8 cellular contexts compared by ENCODE assay signal in genomic region chr19:1113278-1113985, GRCh38. TPM values are rescaled to one million over a fixed set of nuclear protein-coding genes. Genes with fewer than 3 reads are reported as not detected.
DNase-seq lines count a peak whose midpoint lies in the region; ATAC-seq and TF ChIP-seq lines count a peak whose summit lies in the region.

No MANE protein-coding gene starts in this region.

- TF ChIP-seq CTCF in endodermal cell (conservative IDR thresholded peaks at IDR 0.05): peak; percentile 92

- H3K9me3 Mint-ChIP-seq in endodermal cell: no peaks in the 10 kb centered on the region

- H3K27me3 Mint-ChIP-seq in endodermal cell (ENCODE audit: insufficient read depth): no peaks in the 10 kb centered on the region

- no peaks in the 10 kb centered on the region for H3K4me1 ChIP-seq in endodermal cell (ENCODE audit: control insufficient read depth, insufficient read depth, low read length)

- peak overlapping the region; percentile 70 for H3K27ac ChIP-seq in endodermal cell (ENCODE audit: low read depth, low read length)

- peaks cover 19% of the 10 kb centered on the region for H3K36me3 ChIP-seq in endodermal cell (ENCODE audit: control insufficient read depth, insufficient read depth, low read length)

- DNase-seq in DMS 273 (lab: John Stamatoyannopoulos, UW; ENCODE audit: unreplicated experiment) (peak; percentile 96), NOMO-1 (lab: John Stamatoyannopoulos, UW; ENCODE audit: unreplicated experiment in 2 of 2) (peak; percentile 46 to 76), endodermal cell (peak; percentile 99), middle frontal gyrus (ENCODE audit: extremely low spot score, low spot score) (peak; percentile 82)
- DNase-seq in activated CD8-positive, alpha-beta memory T cell treated with anti-CD3 and anti-CD28 coated beads, Interleukin-2, amount 50 U/mL, for 48 hours: peak; percentile 92
- DNase-seq in stimulated activated CD8-positive, alpha-beta memory T cell treated with anti-CD3 and anti-CD28 coated beads, Interleukin-15, amount 100 ng/mL, for 24 hours (ENCODE audit: low read depth): peak; percentile 59

- no peak overlapping the region for H3K4me3 Mint-ChIP-seq in endodermal cell

- H3K9ac ChIP-seq in endodermal cell (ENCODE audit: extremely low read depth, low read length, poor library complexity, severe bottlenecking): peak overlapping the region; percentile 15

- H3K27ac Mint-ChIP-seq in endodermal cell: no peak overlapping the region

- H3K4me1 Mint-ChIP-seq in endodermal cell: no peaks in the 10 kb centered on the region

- no peaks in the 10 kb centered on the region for H3K9me3 ChIP-seq in endodermal cell (ENCODE audit: control insufficient read depth, low read length)

- peaks cover 9% of the 10 kb centered on the region for H3K36me3 Mint-ChIP-seq in endodermal cell (ENCODE audit: low read depth)

- peak; percentile 45 for ATAC-seq in HG03196 (IDR thresholded peaks at IDR 0.05; ENCODE audit: unreplicated experiment)
- ATAC-seq in HG03565 (IDR thresholded peaks at IDR 0.05; ENCODE audit: unreplicated experiment): no peak

- H3K27me3 ChIP-seq in endodermal cell (ENCODE audit: control insufficient read depth, insufficient read depth, low read length, poor library complexity, severe bottlenecking): no peaks in the 10 kb centered on the region

- 58 to 64% methylated on average over 14 to 34 of the region's 34 CpGs for WGBS in endodermal cell (ENCODE audit: insufficient coverage in 1 of 2, insufficient read length in 1 of 2), 2 experiments

- H3K4me3 ChIP-seq in endodermal cell (ENCODE audit: low read length): no peak overlapping the region

RNA-seq across cellular contexts. Expression of gene GPX4, which starts 9.6 kb away (rescaled TPM):
- 100 to 1,000 TPM; 331 to 449 TPM for total RNA-seq in endodermal cell
- 418 TPM for polyA plus RNA-seq in endodermal cell (2013, experiment 1 of 2)
- 416 TPM for polyA plus RNA-seq in endodermal cell (2013, experiment 2 of 2)

RNA-seq across cellular contexts. Expression of gene POLR2E, which starts 18.3 kb away (rescaled TPM):
- 100 to 1,000 TPM; 225 to 254 TPM for total RNA-seq in endodermal cell
- polyA plus RNA-seq in endodermal cell (2013, experiment 1 of 2): 192 TPM
- 174 TPM for polyA plus RNA-seq in endodermal cell (2013, experiment 2 of 2)

RNA-seq across cellular contexts. Expression of gene ARHGAP45, which starts 46.5 kb away (rescaled TPM):
- total RNA-seq in endodermal cell: 10 to 100 TPM; 14.8 to 17.1 TPM
- 5.9 TPM for polyA plus RNA-seq in endodermal cell (2013, experiment 1 of 2)
- 4.8 TPM for polyA plus RNA-seq in endodermal cell (2013, experiment 2 of 2)
